Comparison of ENCODE assay signal across 8 cellular contexts in the genomic region with DNA sequence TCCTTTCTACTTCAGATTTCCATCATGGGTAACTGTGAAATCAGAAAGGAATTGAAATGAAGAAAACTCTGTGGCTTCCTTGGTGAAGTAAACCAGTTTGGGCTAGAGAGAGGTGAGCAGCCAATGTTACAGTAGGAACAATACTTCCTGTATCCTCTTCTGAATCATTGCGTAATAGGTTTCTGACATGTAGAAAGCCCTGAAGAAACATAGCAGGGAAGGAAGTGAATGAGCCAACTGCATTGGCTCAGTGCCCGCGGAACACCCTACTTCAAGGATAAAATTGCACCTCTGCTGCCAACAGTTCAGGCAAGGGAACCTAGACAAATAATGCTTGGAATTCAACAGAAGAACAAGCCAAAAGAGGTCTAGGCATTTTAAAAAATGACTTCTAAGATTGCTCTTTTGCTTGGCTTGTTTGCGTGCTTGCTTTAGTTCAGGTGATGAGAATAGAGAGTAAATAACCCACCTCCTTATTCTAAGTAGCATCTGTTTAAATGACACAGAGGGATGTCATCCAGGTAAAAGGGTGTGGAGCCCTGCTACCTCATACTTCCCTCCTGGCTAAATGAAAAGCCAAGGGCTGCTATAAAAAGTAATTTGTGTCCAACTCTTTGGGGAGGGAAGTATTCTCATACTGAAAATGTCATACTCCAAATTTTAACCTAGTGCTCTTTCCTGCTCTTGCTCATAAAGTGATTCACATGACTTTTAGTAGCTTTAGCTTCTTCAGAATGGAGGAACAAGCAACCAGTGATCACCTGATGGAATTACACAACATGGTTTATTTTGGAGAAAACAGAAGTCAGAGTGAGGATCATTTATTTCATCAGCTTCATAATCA. TPM values are rescaled to one million over a fixed set of nuclear protein-coding genes. Genes with fewer than 3 reads are reported as not detected.
A peak's percentile ranks its signal among the peaks of the same experiment; 100 is the strongest.
DNase-seq lines count a peak whose midpoint lies in the region; ATAC-seq and FAIRE-seq lines count a peak whose summit lies in the region.

No MANE protein-coding gene starts in this region.

- DNase-seq in DMS53 (lab: John Stamatoyannopoulos, UW) = peak; percentile 88
- DNase-seq in HT1080 (ENCODE audit: low read depth) = peak; percentile 99
- peak; percentile 85 for DNase-seq in RCC 7860 (ENCODE audit: low spot score)
- DNase-seq in astrocyte of the hippocampus (ENCODE audit: low read depth, low spot score) = peak; percentile 95
- peak; percentile 55 for DNase-seq in iPS-NIHi11 (ENCODE audit: low spot score)
- no peak for DNase-seq in stimulated activated effector memory CD8-positive, alpha-beta T cell treated with anti-CD3 and anti-CD28 coated beads, Interleukin-12 subunit alpha, Interleukin-12 subunit beta, amount 100 ng/mL, for 72 hours (ENCODE audit: low spot score in 2 of 2)
- DNase-seq in GM19238 (ENCODE audit: insufficient read length, low spot score) = no peak

- H3K27ac Mint-ChIP-seq in stimulated activated effector memory CD8-positive, alpha-beta T cell treated with anti-CD3 and anti-CD28 coated beads, Interleukin-12 subunit alpha, Interleukin-12 subunit beta, amount 100 ng/mL, for 72 hours = peak overlapping the region; percentile 13

- no peaks in the 10 kb centered on the region for H3K9me3 Mint-ChIP-seq in stimulated activated effector memory CD8-positive, alpha-beta T cell treated with anti-CD3 and anti-CD28 coated beads, Interleukin-12 subunit alpha, Interleukin-12 subunit beta, amount 100 ng/mL, for 72 hours

- peak overlapping the region; percentile 14 for H3K4me3 Mint-ChIP-seq in stimulated activated effector memory CD8-positive, alpha-beta T cell treated with anti-CD3 and anti-CD28 coated beads, Interleukin-12 subunit alpha, Interleukin-12 subunit beta, amount 100 ng/mL, for 72 hours

- peak; percentile 87 for ATAC-seq in GM21423 (IDR thresholded peaks at IDR 0.05; ENCODE audit: unreplicated experiment)
- peak; percentile 85 for ATAC-seq in stimulated activated effector memory CD8-positive, alpha-beta T cell treated with anti-CD3 and anti-CD28 coated beads, Interleukin-12 subunit alpha, Interleukin-12 subunit beta, amount 100 ng/mL, for 72 hours

- FAIRE-seq in RCC 7860 (lab: Jason Lieb, UNC) = peak; percentile 57

- peaks cover 30% of the 10 kb centered on the region for H3K4me1 Mint-ChIP-seq in stimulated activated effector memory CD8-positive, alpha-beta T cell treated with anti-CD3 and anti-CD28 coated beads, Interleukin-12 subunit alpha, Interleukin-12 subunit beta, amount 100 ng/mL, for 72 hours

- H3K36me3 Mint-ChIP-seq in stimulated activated effector memory CD8-positive, alpha-beta T cell treated with anti-CD3 and anti-CD28 coated beads, Interleukin-12 subunit alpha, Interleukin-12 subunit beta, amount 100 ng/mL, for 72 hours = no peaks in the 10 kb centered on the region

RNA-seq across cellular contexts. Expression of a gene that starts 30.0 kb away (rescaled TPM):
- total RNA-seq in HT1080 (2014; rRNA removed; shearing (Covaris generic)) = 19.4 and 32.4 TPM in 2 replicates
- polyA plus RNA-seq in HT1080 (2015; cell fraction: cytosol; rRNA removed) = 79.7 and 87.3 TPM in 2 replicates
- 71.7 and 86.0 TPM in 2 replicates for polyA plus RNA-seq in HT1080 (2015; cell fraction: nucleus; rRNA removed)

Comparison
In these comparisons a context has a peak if more than half of its experiments do, and no peak if none do; other contexts are left out.
1. DNase-seq: peak in DMS53 (single experiment), HT1080 (single experiment), RCC 7860 (single experiment), astrocyte of the hippocampus (single experiment) and iPS-NIHi11 (single experiment); none in stimulated activated effector memory CD8-positive, alpha-beta T cell treated with anti-CD3 and anti-CD28 coated beads, Interleukin-12 subunit alpha, Interleukin-12 subunit beta, amount 100 ng/mL, for 72 hours (0 of 2) and GM19238 (single experiment).